1 cellular context compared by ENCODE assay signal in the genomic region with DNA sequence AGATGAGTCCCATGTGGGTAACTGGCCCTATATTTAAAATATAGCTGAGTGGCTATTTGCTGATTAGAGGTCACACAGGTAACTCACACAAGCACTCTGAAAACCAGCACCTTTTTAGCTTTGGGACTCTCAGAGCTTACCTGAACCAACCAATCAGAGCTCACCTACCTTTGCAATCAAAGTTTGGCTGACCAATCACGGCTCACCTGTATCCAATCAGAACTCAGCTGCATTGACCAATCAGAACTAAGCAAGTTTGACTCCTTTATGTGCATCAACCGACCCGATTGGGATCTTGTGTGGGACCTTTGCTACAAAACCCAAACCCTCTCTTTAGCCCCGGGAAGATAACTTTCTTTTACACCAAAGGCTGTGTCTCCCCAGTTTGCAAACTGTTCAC.
A peak's percentile ranks its signal among the peaks of the same experiment; 100 is the strongest.
TF ChIP-seq lines count a peak whose summit lies in the region.

No MANE protein-coding gene starts in this region.

TF ChIP-seq in H1, 55 proteins besides CTCF, POLR2A, EP300 and RAD21:
- TF ChIP-seq MAFK (IDR thresholded peaks at IDR 0.05; ENCODE audit: low read depth, low read length) (no peak), POU5F1 (IDR thresholded peaks at IDR 0.05; ENCODE audit: low read depth, low read length) (no peak), SP1 (IDR thresholded peaks at IDR 0.05; ENCODE audit: low read depth, low read length) (0 out of 2 replicates have a peak, but pooled peaks have one; percentile 18)
